ENCODE assay signal across 1 cellular context in the genomic region with DNA sequence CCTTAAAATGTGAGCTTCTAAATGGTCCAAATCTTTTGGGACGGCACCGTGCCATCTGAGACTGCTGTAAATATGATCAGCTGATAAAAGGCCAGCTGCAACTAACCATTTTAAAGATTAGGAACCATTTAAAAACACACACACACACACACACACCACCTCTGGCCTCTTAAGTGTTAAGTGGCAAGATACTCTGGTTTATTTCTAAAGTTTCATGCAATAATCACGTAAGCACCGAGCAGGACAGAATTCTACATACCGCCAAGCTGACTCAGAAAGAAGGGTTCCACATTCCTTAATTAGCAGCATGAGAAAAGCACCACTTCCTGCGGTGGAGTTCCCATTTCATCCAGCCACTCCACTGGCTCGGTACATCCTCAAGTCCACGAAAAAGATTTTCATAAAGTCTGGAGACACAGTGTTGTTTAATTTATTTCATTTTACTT.
TF ChIP-seq lines count a peak whose summit lies in the region.

No MANE protein-coding gene starts in this region.

TF ChIP-seq in K562, 482 proteins besides CTCF, POLR2A, EP300 and RAD21 (continued from another document and continues in another):
- TF ChIP-seq, protein P1, sequence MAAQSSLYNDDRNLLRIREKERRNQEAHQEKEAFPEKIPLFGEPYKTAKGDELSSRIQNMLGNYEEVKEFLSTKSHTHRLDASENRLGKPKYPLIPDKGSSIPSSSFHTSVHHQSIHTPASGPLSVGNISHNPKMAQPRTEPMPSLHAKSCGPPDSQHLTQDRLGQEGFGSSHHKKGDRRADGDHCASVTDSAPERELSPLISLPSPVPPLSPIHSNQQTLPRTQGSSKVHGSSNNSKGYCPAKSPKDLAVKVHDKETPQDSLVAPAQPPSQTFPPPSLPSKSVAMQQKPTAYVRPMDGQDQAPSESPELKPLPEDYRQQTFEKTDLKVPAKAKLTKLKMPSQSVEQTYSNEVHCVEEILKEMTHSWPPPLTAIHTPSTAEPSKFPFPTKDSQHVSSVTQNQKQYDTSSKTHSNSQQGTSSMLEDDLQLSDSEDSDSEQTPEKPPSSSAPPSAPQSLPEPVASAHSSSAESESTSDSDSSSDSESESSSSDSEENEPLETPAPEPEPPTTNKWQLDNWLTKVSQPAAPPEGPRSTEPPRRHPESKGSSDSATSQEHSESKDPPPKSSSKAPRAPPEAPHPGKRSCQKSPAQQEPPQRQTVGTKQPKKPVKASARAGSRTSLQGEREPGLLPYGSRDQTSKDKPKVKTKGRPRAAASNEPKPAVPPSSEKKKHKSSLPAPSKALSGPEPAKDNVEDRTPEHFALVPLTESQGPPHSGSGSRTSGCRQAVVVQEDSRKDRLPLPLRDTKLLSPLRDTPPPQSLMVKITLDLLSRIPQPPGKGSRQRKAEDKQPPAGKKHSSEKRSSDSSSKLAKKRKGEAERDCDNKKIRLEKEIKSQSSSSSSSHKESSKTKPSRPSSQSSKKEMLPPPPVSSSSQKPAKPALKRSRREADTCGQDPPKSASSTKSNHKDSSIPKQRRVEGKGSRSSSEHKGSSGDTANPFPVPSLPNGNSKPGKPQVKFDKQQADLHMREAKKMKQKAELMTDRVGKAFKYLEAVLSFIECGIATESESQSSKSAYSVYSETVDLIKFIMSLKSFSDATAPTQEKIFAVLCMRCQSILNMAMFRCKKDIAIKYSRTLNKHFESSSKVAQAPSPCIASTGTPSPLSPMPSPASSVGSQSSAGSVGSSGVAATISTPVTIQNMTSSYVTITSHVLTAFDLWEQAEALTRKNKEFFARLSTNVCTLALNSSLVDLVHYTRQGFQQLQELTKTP (IDR thresholded peaks at IDR 0.05; ENCODE audit: low read depth in 1 of 2, partially characterized antibody in 2 of 2), result peak; percentile 50 to 71
- TF ChIP-seq ARID4B (CRISPR knock-in tag; IDR thresholded peaks at IDR 0.05) (no peak), ARNT (IDR thresholded peaks at IDR 0.05) (peak in 1 of 2 experiments; percentile 49; a peak in 1 of 4 replicates), L3MBTL2 (IDR thresholded peaks at IDR 0.05) (0 out of 2 replicates have a peak, but pooled peaks have one; percentile 39), JUND (IDR thresholded peaks at IDR 0.05; ENCODE audit: borderline replicate concordance, low read depth, low read length) (peak; percentile 53), JUND (tag; IDR thresholded peaks at IDR 0.05; ENCODE audit: borderline replicate concordance, low read depth, low read length) (peak; percentile 57; the same call in 1 of the 3 replicates), STAT5A (IDR thresholded peaks at IDR 0.05; ENCODE audit: borderline replicate concordance, low read length) (peak; percentile 40; the same call in 1 of the 2 replicates), SMARCC2 (IDR thresholded peaks at IDR 0.05; ENCODE audit: low read depth) (peak; percentile 74), TAF9B (IDR thresholded peaks at IDR 0.05; ENCODE audit: partially characterized antibody) (peak; percentile 51), ZNF134 (CRISPR knock-in tag; conservative IDR thresholded peaks at IDR 0.05) (no peak), TEAD4 (IDR thresholded peaks at IDR 0.05; ENCODE audit: low read length) (peak; percentile 83), TEAD4 (CRISPR knock-in tag; IDR thresholded peaks at IDR 0.05; ENCODE audit: borderline replicate concordance) (no peak), ATF1 (CRISPR knock-in tag; IDR thresholded peaks at IDR 0.05) (no peak), ATF1 (tag; IDR thresholded peaks at IDR 0.05) (0 out of 2 replicates have a peak, but pooled peaks have one; percentile 11), HMBOX1 (IDR thresholded peaks at IDR 0.05) (0 out of 2 replicates have a peak, but pooled peaks have one; percentile 36), NONO (IDR thresholded peaks at IDR 0.05; ENCODE audit: low read depth in 2 of 2, low read length in 1 of 2) (no peak), CEBPG (CRISPR knock-in tag; IDR thresholded peaks at IDR 0.05) (no peak; the same call in 1 of the 2 replicates), CEBPG (tag; conservative IDR thresholded peaks at IDR 0.05 in 1 of 2, IDR thresholded peaks at IDR 0.05 in 1 of 2) (0 out of 4 replicates have a peak, but pooled peaks of 1 of the 2 experiments have one; percentile 21), HCFC1 (IDR thresholded peaks at IDR 0.05; ENCODE audit: low read depth, low read length) (no peak), ZNF584 (CRISPR knock-in tag; IDR thresholded peaks at IDR 0.05; ENCODE audit: low read depth) (peak; percentile 7; the same call in 1 of the 2 replicates), SRSF1 (IDR thresholded peaks at IDR 0.05; ENCODE audit: low read depth, low read length) (no peak), MTA2 (IDR thresholded peaks at IDR 0.05; ENCODE audit: low read depth) (peak; percentile 74), ESRRB (CRISPR knock-in tag; IDR thresholded peaks at IDR 0.05; ENCODE audit: borderline replicate concordance) (no peak), FOSL1 (tag; conservative IDR thresholded peaks at IDR 0.05) (peak; percentile 48; the same call in 1 of the 2 replicates), TRIM24 (IDR thresholded peaks at IDR 0.05) (peak; percentile 28 to 31; a peak in 1 of 4 replicates), ZNF717 (CRISPR knock-in tag; IDR thresholded peaks at IDR 0.05) (no peak), DNMT1 (IDR thresholded peaks at IDR 0.05) (no peak), NFRKB (IDR thresholded peaks at IDR 0.05; ENCODE audit: low read depth) (peak; percentile 39; the same call in 1 of the 2 replicates), GABPA (tag; conservative IDR thresholded peaks at IDR 0.05; ENCODE audit: low read depth) (peak; percentile 33; the same call in 1 of the 2 replicates), SNIP1 (IDR thresholded peaks at IDR 0.05; ENCODE audit: low read depth) (0 out of 2 replicates have a peak, but pooled peaks have one; percentile 36), SOX6 (IDR thresholded peaks at IDR 0.05) (peak; percentile 23; the same call in 1 of the 2 replicates)
- TF ChIP-seq, protein P2, sequence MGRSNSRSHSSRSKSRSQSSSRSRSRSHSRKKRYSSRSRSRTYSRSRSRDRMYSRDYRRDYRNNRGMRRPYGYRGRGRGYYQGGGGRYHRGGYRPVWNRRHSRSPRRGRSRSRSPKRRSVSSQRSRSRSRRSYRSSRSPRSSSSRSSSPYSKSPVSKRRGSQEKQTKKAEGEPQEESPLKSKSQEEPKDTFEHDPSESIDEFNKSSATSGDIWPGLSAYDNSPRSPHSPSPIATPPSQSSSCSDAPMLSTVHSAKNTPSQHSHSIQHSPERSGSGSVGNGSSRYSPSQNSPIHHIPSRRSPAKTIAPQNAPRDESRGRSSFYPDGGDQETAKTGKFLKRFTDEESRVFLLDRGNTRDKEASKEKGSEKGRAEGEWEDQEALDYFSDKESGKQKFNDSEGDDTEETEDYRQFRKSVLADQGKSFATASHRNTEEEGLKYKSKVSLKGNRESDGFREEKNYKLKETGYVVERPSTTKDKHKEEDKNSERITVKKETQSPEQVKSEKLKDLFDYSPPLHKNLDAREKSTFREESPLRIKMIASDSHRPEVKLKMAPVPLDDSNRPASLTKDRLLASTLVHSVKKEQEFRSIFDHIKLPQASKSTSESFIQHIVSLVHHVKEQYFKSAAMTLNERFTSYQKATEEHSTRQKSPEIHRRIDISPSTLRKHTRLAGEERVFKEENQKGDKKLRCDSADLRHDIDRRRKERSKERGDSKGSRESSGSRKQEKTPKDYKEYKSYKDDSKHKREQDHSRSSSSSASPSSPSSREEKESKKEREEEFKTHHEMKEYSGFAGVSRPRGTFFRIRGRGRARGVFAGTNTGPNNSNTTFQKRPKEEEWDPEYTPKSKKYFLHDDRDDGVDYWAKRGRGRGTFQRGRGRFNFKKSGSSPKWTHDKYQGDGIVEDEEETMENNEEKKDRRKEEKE (IDR thresholded peaks at IDR 0.05; ENCODE audit: borderline replicate concordance in 1 of 2, control insufficient read depth in 1 of 2, low read depth in 2 of 2, low read length in 1 of 2), result peak in 1 of 2 experiments; percentile 66; a peak in 1 of 4 replicates
- TF ChIP-seq, protein P3, sequence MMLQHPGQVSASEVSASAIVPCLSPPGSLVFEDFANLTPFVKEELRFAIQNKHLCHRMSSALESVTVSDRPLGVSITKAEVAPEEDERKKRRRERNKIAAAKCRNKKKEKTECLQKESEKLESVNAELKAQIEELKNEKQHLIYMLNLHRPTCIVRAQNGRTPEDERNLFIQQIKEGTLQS (IDR thresholded peaks at IDR 0.05), result peak; percentile 72
- TF ChIP-seq, protein P3 (CRISPR knock-in tag; conservative IDR thresholded peaks at IDR 0.05), result no peak
- TF ChIP-seq, protein P4, sequence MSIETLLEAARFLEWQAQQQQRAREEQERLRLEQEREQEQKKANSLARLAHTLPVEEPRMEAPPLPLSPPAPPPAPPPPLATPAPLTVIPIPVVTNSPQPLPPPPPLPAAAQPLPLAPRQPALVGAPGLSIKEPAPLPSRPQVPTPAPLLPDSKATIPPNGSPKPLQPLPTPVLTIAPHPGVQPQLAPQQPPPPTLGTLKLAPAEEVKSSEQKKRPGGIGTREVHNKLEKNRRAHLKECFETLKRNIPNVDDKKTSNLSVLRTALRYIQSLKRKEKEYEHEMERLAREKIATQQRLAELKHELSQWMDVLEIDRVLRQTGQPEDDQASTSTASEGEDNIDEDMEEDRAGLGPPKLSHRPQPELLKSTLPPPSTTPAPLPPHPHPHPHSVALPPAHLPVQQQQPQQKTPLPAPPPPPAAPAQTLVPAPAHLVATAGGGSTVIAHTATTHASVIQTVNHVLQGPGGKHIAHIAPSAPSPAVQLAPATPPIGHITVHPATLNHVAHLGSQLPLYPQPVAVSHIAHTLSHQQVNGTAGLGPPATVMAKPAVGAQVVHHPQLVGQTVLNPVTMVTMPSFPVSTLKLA (conservative IDR thresholded peaks at IDR 0.05), result peak in 1 of 2 experiments; percentile 53; a peak in 1 of 4 replicates
- TF ChIP-seq, protein P5, sequence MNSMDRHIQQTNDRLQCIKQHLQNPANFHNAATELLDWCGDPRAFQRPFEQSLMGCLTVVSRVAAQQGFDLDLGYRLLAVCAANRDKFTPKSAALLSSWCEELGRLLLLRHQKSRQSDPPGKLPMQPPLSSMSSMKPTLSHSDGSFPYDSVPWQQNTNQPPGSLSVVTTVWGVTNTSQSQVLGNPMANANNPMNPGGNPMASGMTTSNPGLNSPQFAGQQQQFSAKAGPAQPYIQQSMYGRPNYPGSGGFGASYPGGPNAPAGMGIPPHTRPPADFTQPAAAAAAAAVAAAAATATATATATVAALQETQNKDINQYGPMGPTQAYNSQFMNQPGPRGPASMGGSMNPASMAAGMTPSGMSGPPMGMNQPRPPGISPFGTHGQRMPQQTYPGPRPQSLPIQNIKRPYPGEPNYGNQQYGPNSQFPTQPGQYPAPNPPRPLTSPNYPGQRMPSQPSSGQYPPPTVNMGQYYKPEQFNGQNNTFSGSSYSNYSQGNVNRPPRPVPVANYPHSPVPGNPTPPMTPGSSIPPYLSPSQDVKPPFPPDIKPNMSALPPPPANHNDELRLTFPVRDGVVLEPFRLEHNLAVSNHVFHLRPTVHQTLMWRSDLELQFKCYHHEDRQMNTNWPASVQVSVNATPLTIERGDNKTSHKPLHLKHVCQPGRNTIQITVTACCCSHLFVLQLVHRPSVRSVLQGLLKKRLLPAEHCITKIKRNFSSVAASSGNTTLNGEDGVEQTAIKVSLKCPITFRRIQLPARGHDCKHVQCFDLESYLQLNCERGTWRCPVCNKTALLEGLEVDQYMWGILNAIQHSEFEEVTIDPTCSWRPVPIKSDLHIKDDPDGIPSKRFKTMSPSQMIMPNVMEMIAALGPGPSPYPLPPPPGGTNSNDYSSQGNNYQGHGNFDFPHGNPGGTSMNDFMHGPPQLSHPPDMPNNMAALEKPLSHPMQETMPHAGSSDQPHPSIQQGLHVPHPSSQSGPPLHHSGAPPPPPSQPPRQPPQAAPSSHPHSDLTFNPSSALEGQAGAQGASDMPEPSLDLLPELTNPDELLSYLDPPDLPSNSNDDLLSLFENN (IDR thresholded peaks at IDR 0.05; ENCODE audit: low read depth in 2 of 2, low read length in 2 of 2), result 0 out of 4 replicates have a peak, but pooled peaks of 1 of the 2 experiments have one; percentile 29
